1 cellular context compared by ENCODE assay signal in the genomic region with DNA sequence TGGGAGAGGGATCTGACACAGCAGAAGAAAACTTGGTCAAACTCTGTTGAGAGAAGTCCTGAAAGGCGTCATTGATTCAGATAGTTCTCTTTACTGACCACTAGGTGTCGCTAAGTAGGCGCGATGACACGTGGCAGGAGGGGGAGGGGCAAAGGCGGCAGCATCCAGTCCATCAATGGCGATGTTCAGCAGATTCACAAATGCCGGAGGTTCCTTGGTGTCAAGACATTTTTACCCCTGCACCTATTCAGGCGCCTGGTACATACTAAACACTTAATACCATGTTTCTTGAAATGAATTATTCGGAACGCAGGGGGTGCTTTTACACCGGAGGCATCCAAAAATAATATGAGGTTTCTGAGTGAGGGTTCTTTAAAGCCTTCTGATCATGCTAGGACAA.
TF ChIP-seq lines count a peak whose summit lies in the region.

No MANE protein-coding gene starts in this region.

TF ChIP-seq in K562, 482 proteins besides CTCF, POLR2A, EP300 and RAD21 (continued from another document and continues in another):
- TF ChIP-seq MNT (conservative IDR thresholded peaks at IDR 0.05), result peak; percentile 94
- no peak for TF ChIP-seq NCOA2 (IDR thresholded peaks at IDR 0.05; ENCODE audit: partially characterized antibody in 2 of 2)
- no peak for TF ChIP-seq RREB1 (CRISPR knock-in tag; IDR thresholded peaks at IDR 0.05)
- TF ChIP-seq ZNF518B (CRISPR knock-in tag; IDR thresholded peaks at IDR 0.05), result no peak
- TF ChIP-seq POLR3G (IDR thresholded peaks at IDR 0.05; ENCODE audit: extremely low read depth, insufficient read length, insufficient replicate concordance), result no peak
- no peak for TF ChIP-seq NFRKB (IDR thresholded peaks at IDR 0.05; ENCODE audit: low read depth)
- TF ChIP-seq PRPF4 (IDR thresholded peaks at IDR 0.05; ENCODE audit: insufficient read depth, low read depth, low read length, poor library complexity, severe bottlenecking), result no peak
- TF ChIP-seq, protein P1, sequence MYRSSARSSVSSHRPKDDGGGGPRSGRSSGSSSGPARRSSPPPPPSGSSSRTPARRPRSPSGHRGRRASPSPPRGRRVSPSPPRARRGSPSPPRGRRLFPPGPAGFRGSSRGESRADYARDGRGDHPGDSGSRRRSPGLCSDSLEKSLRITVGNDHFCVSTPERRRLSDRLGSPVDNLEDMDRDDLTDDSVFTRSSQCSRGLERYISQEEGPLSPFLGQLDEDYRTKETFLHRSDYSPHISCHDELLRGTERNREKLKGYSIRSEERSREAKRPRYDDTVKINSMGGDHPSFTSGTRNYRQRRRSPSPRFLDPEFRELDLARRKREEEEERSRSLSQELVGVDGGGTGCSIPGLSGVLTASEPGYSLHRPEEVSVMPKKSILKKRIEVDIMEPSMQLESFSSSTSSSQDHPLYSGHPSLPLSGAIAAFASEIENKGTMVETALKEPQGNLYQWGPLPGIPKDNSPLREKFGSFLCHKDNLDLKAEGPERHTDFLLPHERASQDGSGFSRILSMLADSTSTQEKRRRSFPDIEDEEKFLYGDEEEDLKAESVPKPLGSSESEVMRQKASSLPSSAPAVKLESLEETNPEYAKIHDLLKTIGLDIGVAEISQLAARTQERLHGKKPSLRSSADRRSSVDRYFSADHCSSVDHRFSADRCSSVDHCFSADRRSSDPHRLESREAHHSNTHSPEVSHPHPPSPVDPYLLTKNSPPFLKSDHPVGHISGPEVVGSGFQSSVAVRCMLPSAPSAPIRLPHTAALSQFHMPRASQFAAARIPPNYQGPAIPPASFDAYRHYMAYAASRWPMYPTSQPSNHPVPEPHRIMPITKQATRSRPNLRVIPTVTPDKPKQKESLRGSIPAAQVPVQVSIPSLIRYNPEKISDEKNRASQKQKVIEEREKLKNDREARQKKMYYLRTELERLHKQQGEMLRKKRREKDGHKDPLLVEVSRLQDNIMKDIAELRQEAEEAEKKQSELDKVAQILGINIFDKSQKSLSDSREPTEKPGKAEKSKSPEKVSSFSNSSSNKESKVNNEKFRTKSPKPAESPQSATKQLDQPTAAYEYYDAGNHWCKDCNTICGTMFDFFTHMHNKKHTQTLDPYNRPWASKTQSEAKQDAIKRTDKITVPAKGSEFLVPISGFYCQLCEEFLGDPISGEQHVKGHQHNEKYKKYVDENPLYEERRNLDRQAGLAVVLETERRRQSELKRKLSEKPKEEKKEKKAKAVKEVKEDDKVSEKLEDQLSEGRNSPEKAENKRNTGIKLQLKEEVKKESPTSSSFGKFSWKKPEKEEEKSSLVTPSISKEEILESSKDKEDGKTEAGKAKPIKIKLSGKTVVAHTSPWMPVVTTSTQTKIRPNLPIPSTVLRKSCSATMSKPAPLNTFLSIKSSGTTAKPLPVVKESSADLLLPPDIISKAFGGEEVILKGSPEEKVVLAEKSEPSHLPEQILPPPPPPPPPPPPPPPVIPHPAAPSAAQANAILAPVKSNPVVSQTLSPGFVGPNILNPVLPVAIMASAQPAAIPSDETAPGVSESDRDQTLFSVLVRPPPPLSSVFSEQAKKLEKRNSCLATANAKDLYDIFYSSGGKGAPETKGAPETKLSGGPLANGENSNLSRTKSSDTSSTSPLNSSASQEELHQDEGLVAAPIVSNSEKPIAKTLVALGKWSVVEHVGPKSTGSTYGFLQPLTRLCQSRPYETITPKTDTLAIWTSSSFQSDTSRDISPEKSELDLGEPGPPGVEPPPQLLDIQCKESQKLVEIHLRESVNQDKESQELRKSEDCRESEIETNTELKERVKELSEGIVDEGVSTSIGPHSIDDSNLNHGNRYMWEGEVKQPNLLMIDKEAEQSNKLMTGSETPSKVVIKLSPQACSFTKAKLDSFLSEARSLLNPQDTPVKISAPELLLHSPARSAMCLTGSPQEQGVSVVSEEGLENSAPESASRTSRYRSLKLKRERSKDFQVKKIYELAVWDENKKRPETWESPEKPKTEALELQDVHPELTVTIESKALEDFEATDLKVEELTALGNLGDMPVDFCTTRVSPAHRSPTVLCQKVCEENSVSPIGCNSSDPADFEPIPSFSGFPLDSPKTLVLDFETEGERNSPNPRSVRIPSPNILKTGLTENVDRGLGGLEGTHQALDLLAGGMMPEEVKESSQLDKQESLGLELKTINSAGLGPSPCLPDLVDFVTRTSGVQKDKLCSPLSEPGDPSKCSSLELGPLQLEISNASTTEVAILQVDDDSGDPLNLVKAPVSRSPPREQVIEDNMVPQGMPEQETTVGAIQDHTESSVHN (IDR thresholded peaks at IDR 0.05; ENCODE audit: borderline replicate concordance in 1 of 2, low read depth in 1 of 2), result no peak
- TF ChIP-seq MTA3 (IDR thresholded peaks at IDR 0.05; ENCODE audit: borderline replicate concordance), result 0 out of 2 replicates have a peak, but pooled peaks have one; percentile 19
- TF ChIP-seq, protein P2, sequence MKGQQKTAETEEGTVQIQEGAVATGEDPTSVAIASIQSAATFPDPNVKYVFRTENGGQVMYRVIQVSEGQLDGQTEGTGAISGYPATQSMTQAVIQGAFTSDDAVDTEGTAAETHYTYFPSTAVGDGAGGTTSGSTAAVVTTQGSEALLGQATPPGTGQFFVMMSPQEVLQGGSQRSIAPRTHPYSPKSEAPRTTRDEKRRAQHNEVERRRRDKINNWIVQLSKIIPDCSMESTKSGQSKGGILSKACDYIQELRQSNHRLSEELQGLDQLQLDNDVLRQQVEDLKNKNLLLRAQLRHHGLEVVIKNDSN (CRISPR knock-in tag; IDR thresholded peaks at IDR 0.05), result peak; percentile 83
- TF ChIP-seq TEAD4 (IDR thresholded peaks at IDR 0.05; ENCODE audit: low read length), result 0 out of 2 replicates have a peak, but pooled peaks have one; percentile 28
- TF ChIP-seq TEAD4 (CRISPR knock-in tag; IDR thresholded peaks at IDR 0.05; ENCODE audit: borderline replicate concordance), result no peak
- TF ChIP-seq, protein P3, sequence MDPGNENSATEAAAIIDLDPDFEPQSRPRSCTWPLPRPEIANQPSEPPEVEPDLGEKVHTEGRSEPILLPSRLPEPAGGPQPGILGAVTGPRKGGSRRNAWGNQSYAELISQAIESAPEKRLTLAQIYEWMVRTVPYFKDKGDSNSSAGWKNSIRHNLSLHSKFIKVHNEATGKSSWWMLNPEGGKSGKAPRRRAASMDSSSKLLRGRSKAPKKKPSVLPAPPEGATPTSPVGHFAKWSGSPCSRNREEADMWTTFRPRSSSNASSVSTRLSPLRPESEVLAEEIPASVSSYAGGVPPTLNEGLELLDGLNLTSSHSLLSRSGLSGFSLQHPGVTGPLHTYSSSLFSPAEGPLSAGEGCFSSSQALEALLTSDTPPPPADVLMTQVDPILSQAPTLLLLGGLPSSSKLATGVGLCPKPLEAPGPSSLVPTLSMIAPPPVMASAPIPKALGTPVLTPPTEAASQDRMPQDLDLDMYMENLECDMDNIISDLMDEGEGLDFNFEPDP (CRISPR knock-in tag; IDR thresholded peaks at IDR 0.05), result no peak
- no peak for TF ChIP-seq MCM3 (IDR thresholded peaks at IDR 0.05)
- TF ChIP-seq ZNF830 (CRISPR knock-in tag; IDR thresholded peaks at IDR 0.05), result no peak
- peak; percentile 21; the same call in 1 of the 2 replicates for TF ChIP-seq ADNP (tag; IDR thresholded peaks at IDR 0.05)
- no peak for TF ChIP-seq PPARD (CRISPR knock-in tag; IDR thresholded peaks at IDR 0.05)
- peak; percentile 43 for TF ChIP-seq BRD9 (IDR thresholded peaks at IDR 0.05; ENCODE audit: low read depth, partially characterized antibody)
- TF ChIP-seq HOXB6 (CRISPR knock-in tag; IDR thresholded peaks at IDR 0.05; ENCODE audit: borderline replicate concordance), result no peak
- no peak for TF ChIP-seq ATF1 (CRISPR knock-in tag; IDR thresholded peaks at IDR 0.05)
- TF ChIP-seq ATF1 (tag; IDR thresholded peaks at IDR 0.05), result peak; percentile 90
- TF ChIP-seq ZNF431 (CRISPR knock-in tag; IDR thresholded peaks at IDR 0.05), result no peak
- TF ChIP-seq, protein P4, sequence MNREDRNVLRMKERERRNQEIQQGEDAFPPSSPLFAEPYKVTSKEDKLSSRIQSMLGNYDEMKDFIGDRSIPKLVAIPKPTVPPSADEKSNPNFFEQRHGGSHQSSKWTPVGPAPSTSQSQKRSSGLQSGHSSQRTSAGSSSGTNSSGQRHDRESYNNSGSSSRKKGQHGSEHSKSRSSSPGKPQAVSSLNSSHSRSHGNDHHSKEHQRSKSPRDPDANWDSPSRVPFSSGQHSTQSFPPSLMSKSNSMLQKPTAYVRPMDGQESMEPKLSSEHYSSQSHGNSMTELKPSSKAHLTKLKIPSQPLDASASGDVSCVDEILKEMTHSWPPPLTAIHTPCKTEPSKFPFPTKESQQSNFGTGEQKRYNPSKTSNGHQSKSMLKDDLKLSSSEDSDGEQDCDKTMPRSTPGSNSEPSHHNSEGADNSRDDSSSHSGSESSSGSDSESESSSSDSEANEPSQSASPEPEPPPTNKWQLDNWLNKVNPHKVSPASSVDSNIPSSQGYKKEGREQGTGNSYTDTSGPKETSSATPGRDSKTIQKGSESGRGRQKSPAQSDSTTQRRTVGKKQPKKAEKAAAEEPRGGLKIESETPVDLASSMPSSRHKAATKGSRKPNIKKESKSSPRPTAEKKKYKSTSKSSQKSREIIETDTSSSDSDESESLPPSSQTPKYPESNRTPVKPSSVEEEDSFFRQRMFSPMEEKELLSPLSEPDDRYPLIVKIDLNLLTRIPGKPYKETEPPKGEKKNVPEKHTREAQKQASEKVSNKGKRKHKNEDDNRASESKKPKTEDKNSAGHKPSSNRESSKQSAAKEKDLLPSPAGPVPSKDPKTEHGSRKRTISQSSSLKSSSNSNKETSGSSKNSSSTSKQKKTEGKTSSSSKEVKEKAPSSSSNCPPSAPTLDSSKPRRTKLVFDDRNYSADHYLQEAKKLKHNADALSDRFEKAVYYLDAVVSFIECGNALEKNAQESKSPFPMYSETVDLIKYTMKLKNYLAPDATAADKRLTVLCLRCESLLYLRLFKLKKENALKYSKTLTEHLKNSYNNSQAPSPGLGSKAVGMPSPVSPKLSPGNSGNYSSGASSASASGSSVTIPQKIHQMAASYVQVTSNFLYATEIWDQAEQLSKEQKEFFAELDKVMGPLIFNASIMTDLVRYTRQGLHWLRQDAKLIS (CRISPR knock-in tag; IDR thresholded peaks at IDR 0.05), result peak; percentile 50; the same call in 1 of the 2 replicates
- TF ChIP-seq EHMT2 (IDR thresholded peaks at IDR 0.05), result peak; percentile 55; the same call in 1 of the 2 replicates
